ENCODE assay signal across 30 cellular contexts in the genomic region with DNA sequence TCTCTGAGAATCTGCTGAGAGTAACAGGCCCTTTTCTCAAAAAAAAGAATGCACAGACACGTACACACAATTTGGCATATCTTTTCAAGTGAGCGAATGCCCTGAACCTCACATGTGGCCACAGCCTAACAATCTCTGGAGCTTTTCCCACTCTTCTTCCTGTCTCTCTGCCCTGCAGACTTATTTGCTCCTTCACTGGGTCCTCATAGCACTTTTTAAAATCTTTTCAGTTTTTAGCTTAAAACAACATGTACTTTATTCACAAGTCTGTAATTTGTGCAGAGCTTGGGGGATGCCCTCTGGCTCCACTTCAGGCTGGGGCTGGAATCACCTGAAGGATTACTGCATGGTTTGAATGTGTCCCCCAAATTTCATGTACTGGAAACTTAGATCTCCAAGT. TPM values are rescaled to one million over a fixed set of nuclear protein-coding genes. Genes with fewer than 3 reads are reported as not detected.
"Had no signal": no experiment of that assay in that cellular context is flagged by ENCODE, and none has a peak within 500 bp of the region (broad histone marks: within the 10 kb centered on the region; RNA-seq: fewer than 3 reads in every experiment).

No MANE protein-coding gene starts in this region.

- H3K27ac Mint-ChIP-seq: dendritic cell treated with granulocyte-macrophage colony-stimulating factor and Interleukin-4, amounts not matched to agents 40 ng/mL and 50 ng/mL, for 4 days; endodermal cell; mesothelial cell of epicardium; nephron; neural progenitor cell; progenitor cell of endocrine pancreas; stimulated activated effector memory CD8-positive, alpha-beta T cell treated with anti-CD3 and anti-CD28 coated beads, Interleukin-12 subunit alpha, Interleukin-12 subunit beta, amount 100 ng/mL, for 72 hours had no signal

- H3K9me3 ChIP-seq: colonic mucosa, testis, upper lobe of left lung had no signal

- H3K27ac ChIP-seq: colonic mucosa, epithelial cell of prostate, gastroesophageal sphincter, heart left ventricle, hepatocyte, left lung, neural progenitor cell, parathyroid adenoma, sigmoid colon, testis, tibial nerve, upper lobe of left lung had no signal

- H3K27me3 ChIP-seq: colonic mucosa, gastroesophageal sphincter, heart left ventricle, hepatocyte, left lung, neural progenitor cell, sigmoid colon, testis, tibial nerve, upper lobe of left lung had no signal

- H3K4me3 ChIP-seq: colonic mucosa, gastroesophageal sphincter, heart left ventricle, hepatocyte, left lung, neural progenitor cell, sigmoid colon, testis, tibial nerve, upper lobe of left lung had no signal

- ATAC-seq: esophagus mucosa; gastroesophageal sphincter; heart left ventricle; left cardiac atrium; left lung; naive thymus-derived CD4-positive, alpha-beta T cell; right cardiac atrium; stimulated activated effector memory CD8-positive, alpha-beta T cell treated with anti-CD3 and anti-CD28 coated beads, Interleukin-12 subunit alpha, Interleukin-12 subunit beta, amount 100 ng/mL, for 72 hours had no signal

- H3K4me1 ChIP-seq: colonic mucosa, gastroesophageal sphincter, heart left ventricle, left lung, neural progenitor cell, parathyroid adenoma, sigmoid colon, testis, tibial nerve, upper lobe of left lung had no signal

- H3K36me3 Mint-ChIP-seq: stimulated activated effector memory CD8-positive, alpha-beta T cell treated with anti-CD3 and anti-CD28 coated beads, Interleukin-12 subunit alpha, Interleukin-12 subunit beta, amount 100 ng/mL, for 72 hours had no signal

- H2AFZ ChIP-seq: hepatocyte, neural progenitor cell, parathyroid adenoma had no signal

- H3K27me3 Mint-ChIP-seq: dendritic cell treated with granulocyte-macrophage colony-stimulating factor and Interleukin-4, amounts not matched to agents 40 ng/mL and 50 ng/mL, for 4 days; naive thymus-derived CD4-positive, alpha-beta T cell; progenitor cell of endocrine pancreas had no signal

- DNase-seq: colonic mucosa; effector CD8-positive, alpha-beta T cell; endodermal cell; foreskin fibroblast; heart left ventricle; left cardiac atrium; left lung; mesenchymal stem cell; naive thymus-derived CD4-positive, alpha-beta T cell; right cardiac atrium; sigmoid colon; stimulated activated CD4-positive, alpha-beta T cell treated with anti-CD3 and anti-CD28 coated beads, Interleukin-2, amount 100 ng/mL, for 24 hours; stimulated activated CD4-positive, alpha-beta T cell treated with anti-CD3 and anti-CD28 coated beads, Interleukin-4, amount 100 ng/mL, for 24 hours; stimulated activated naive CD4-positive, alpha-beta T cell treated with Interleukin-2 at 50 U/mL for 16 hours; substantia nigra; testis; upper lobe of left lung had no signal

- H3K4me1 Mint-ChIP-seq: mesothelial cell of epicardium, nephron had no signal

- H3K4me3 Mint-ChIP-seq: dendritic cell treated with granulocyte-macrophage colony-stimulating factor and Interleukin-4, amounts not matched to agents 40 ng/mL and 50 ng/mL, for 4 days; endodermal cell; mesothelial cell of epicardium; naive thymus-derived CD4-positive, alpha-beta T cell; nephron; neural progenitor cell; stimulated activated effector memory CD8-positive, alpha-beta T cell treated with anti-CD3 and anti-CD28 coated beads, Interleukin-12 subunit alpha, Interleukin-12 subunit beta, amount 100 ng/mL, for 72 hours had no signal

- H3K79me2 ChIP-seq: hepatocyte, parathyroid adenoma had no signal

- H3K36me3 ChIP-seq: colonic mucosa, gastroesophageal sphincter, heart left ventricle, left lung, neural progenitor cell, sigmoid colon, tibial nerve, upper lobe of left lung had no signal

- H3K9ac ChIP-seq: neural progenitor cell, parathyroid adenoma had no signal

- H3K4me2 ChIP-seq: hepatocyte, neural progenitor cell had no signal

RNA-seq across cellular contexts. Expression of a gene that starts 9.0 kb away (rescaled TPM):
- total RNA-seq: hepatocyte, skeletal muscle tissue had no signal
